Comparison of ENCODE assay signal across 24 cellular contexts in genomic region chr7:153401795-153402720, GRCh38.
"Had no signal": no experiment of that assay in that cellular context is flagged by ENCODE, and none has a peak within 500 bp of the region (broad histone marks: within the 10 kb centered on the region; RNA-seq: fewer than 3 reads in every experiment).

No MANE protein-coding gene starts in this region.

- FAIRE-seq: colon, kidney had no signal

- H3K79me2 ChIP-seq: hepatocyte, parathyroid adenoma had no signal

- H3K4me3 ChIP-seq: esophagus squamous epithelium, hepatocyte, lung, prostate gland, sigmoid colon, skin epidermis, stomach, thoracic aorta, transverse colon had no signal

- H3K36me3 ChIP-seq: esophagus squamous epithelium, prostate gland, sigmoid colon, stomach, thoracic aorta, transverse colon had no signal

- H3K27me3 Mint-ChIP-seq: dendritic cell treated with granulocyte-macrophage colony-stimulating factor and Interleukin-4, amounts not matched to agents 40 ng/mL and 50 ng/mL, for 4 days; effector memory CD8-positive, alpha-beta T cell; naive B cell had no signal

- H3K27me3 ChIP-seq: esophagus squamous epithelium, hepatocyte, sigmoid colon, stomach, transverse colon had no signal

- H3K27ac ChIP-seq: epithelial cell of prostate, esophagus squamous epithelium, hepatocyte, parathyroid adenoma, prostate gland, sigmoid colon, skin epidermis, stomach, thoracic aorta, transverse colon had no signal

- H3K9me3 ChIP-seq: esophagus squamous epithelium, prostate gland, thoracic aorta, transverse colon had no signal

- H3K27ac Mint-ChIP-seq: dendritic cell treated with granulocyte-macrophage colony-stimulating factor and Interleukin-4, amounts not matched to agents 40 ng/mL and 50 ng/mL, for 4 days; effector memory CD8-positive, alpha-beta T cell; nephron had no signal

- H3K4me2 ChIP-seq: hepatocyte had no signal

- H3K4me3 Mint-ChIP-seq: dendritic cell treated with granulocyte-macrophage colony-stimulating factor and Interleukin-4, amounts not matched to agents 40 ng/mL and 50 ng/mL, for 4 days; effector memory CD8-positive, alpha-beta T cell; nephron had no signal

- H3K9ac ChIP-seq: parathyroid adenoma had no signal

- H3K4me1 Mint-ChIP-seq: naive B cell, nephron had no signal

- DNase-seq: effector memory CD8-positive, alpha-beta T cell; esophagus squamous epithelium; foreskin fibroblast; kidney; left cardiac atrium; left ventricle myocardium superior; mesendoderm; naive B cell; sigmoid colon; stimulated activated CD4-positive, alpha-beta T cell treated with anti-CD3 and anti-CD28 coated beads, Interleukin-12 subunit alpha, Interleukin-12 subunit beta, amount 100 ng/mL, for 4 hours; stimulated activated naive CD4-positive, alpha-beta T cell; stomach; substantia nigra; transverse colon had no signal

- ATAC-seq: effector memory CD8-positive, alpha-beta T cell; left cardiac atrium; left ventricle myocardium superior had no signal

- H3K4me1 ChIP-seq: esophagus squamous epithelium, parathyroid adenoma, prostate gland, sigmoid colon, stomach, transverse colon had no signal

- H2AFZ ChIP-seq: hepatocyte, parathyroid adenoma had no signal
